1 cellular context compared by ENCODE assay signal in genomic region chr5:91379602-91380490, GRCh38.
A peak's percentile ranks its signal among the peaks of the same experiment; 100 is the strongest.
TF ChIP-seq lines count a peak whose summit lies in the region.

No MANE protein-coding gene starts in this region.

TF ChIP-seq in K562, 482 proteins besides CTCF, POLR2A, EP300 and RAD21 (continued from another document and continues in another):
- TF ChIP-seq ZBTB40 (IDR thresholded peaks at IDR 0.05) = 0 out of 2 replicates have a peak, but pooled peaks have one; percentile 29
- no peak for TF ChIP-seq ZBTB40 (CRISPR knock-in tag; IDR thresholded peaks at IDR 0.05)
- peak; percentile 79 for TF ChIP-seq NFRKB (IDR thresholded peaks at IDR 0.05; ENCODE audit: low read depth)
- TF ChIP-seq NFE2 (IDR thresholded peaks at IDR 0.05; ENCODE audit: low read depth) = no peak
- peak; percentile 87 for TF ChIP-seq VEZF1 (CRISPR knock-in tag; IDR thresholded peaks at IDR 0.05)
- TF ChIP-seq RB1 (IDR thresholded peaks at IDR 0.05; ENCODE audit: low read depth) = peak; percentile 97
- TF ChIP-seq ZNF121 (CRISPR knock-in tag; conservative IDR thresholded peaks at IDR 0.05) = no peak
- peak; percentile 97 for TF ChIP-seq CXXC5 (CRISPR knock-in tag; IDR thresholded peaks at IDR 0.05)
- TF ChIP-seq FOXA1 (IDR thresholded peaks at IDR 0.05; ENCODE audit: borderline replicate concordance) = no peak
- no peak for TF ChIP-seq E2F4 (CRISPR knock-in tag; IDR thresholded peaks at IDR 0.05; ENCODE audit: low read depth)
- TF ChIP-seq TAF9B (IDR thresholded peaks at IDR 0.05; ENCODE audit: partially characterized antibody) = peak; percentile 54
- TF ChIP-seq SUPT5H (IDR thresholded peaks at IDR 0.05) = peak; percentile 58; the same call in 1 of the 2 replicates
- peak; percentile 35; the same call in 1 of the 2 replicates for TF ChIP-seq THAP12 (CRISPR knock-in tag; IDR thresholded peaks at IDR 0.05)
- TF ChIP-seq POLR2AphosphoS5 (IDR thresholded peaks at IDR 0.05; ENCODE audit: control insufficient read depth, insufficient read depth, low read depth, low read length) = peak; percentile 92
- no peak for TF ChIP-seq ZBED1 (IDR thresholded peaks at IDR 0.05)
- peak; percentile 89 for TF ChIP-seq PBX2 (CRISPR knock-in tag; IDR thresholded peaks at IDR 0.05; ENCODE audit: low read depth)
- TF ChIP-seq PBX2 (tag; conservative IDR thresholded peaks at IDR 0.05; ENCODE audit: low read depth) = peak; percentile 94
- peak; percentile 78 to 85; a peak in 3 of 4 replicates for TF ChIP-seq NRF1 (conservative IDR thresholded peaks at IDR 0.05 in 1 of 2, IDR thresholded peaks at IDR 0.05 in 1 of 2)
- peak; percentile 59 for TF ChIP-seq NEUROD1 (IDR thresholded peaks at IDR 0.05; ENCODE audit: borderline replicate concordance, low read depth, low read length, partially characterized antibody)
- no peak for TF ChIP-seq SP2 (IDR thresholded peaks at IDR 0.05; ENCODE audit: extremely low read depth, low read depth, low read length, poor library complexity, severe bottlenecking)
- no peak for TF ChIP-seq MCM5 (IDR thresholded peaks at IDR 0.05; ENCODE audit: low read depth)
- TF ChIP-seq SMAD4 (CRISPR knock-in tag; conservative IDR thresholded peaks at IDR 0.05) = peak; percentile 91
- TF ChIP-seq GTF2F1 (IDR thresholded peaks at IDR 0.05; ENCODE audit: low read depth, low read length) = no peak; the same call in 1 of the 2 replicates
- no peak for TF ChIP-seq HDAC1 (IDR thresholded peaks at IDR 0.05)
- TF ChIP-seq PHF8 (IDR thresholded peaks at IDR 0.05; ENCODE audit: borderline replicate concordance, low read length) = peak; percentile 33; the same call in 1 of the 2 replicates
- TF ChIP-seq CREB3 (tag; conservative IDR thresholded peaks at IDR 0.05; ENCODE audit: low read depth) = no peak
- no peak for TF ChIP-seq RHOXF2B (CRISPR knock-in tag; conservative IDR thresholded peaks at IDR 0.05)
- no peak for TF ChIP-seq ZBTB5 (IDR thresholded peaks at IDR 0.05)
- no peak for TF ChIP-seq ZNF695 (CRISPR knock-in tag; IDR thresholded peaks at IDR 0.05)
- TF ChIP-seq WHSC1 (IDR thresholded peaks at IDR 0.05; ENCODE audit: low read length) = no peak
- TF ChIP-seq ZEB2 (IDR thresholded peaks at IDR 0.05) = no peak
- no peak for TF ChIP-seq RBM25 (IDR thresholded peaks at IDR 0.05; ENCODE audit: low read depth, low read length, severe bottlenecking)
- TF ChIP-seq TGIF2 (CRISPR knock-in tag; IDR thresholded peaks at IDR 0.05) = no peak
- TF ChIP-seq NFATC3 (IDR thresholded peaks at IDR 0.05) = no peak
- TF ChIP-seq CBX3 (IDR thresholded peaks at IDR 0.05; ENCODE audit: borderline replicate concordance in 1 of 2, low read length in 2 of 2) = no peak; a peak in 1 of 3 replicates
- no peak for TF ChIP-seq HNRNPH1 (optimal IDR thresholded peaks at IDR 0.05; ENCODE audit: low read depth, low read length)
- no peak for TF ChIP-seq PRMT5 (CRISPR knock-in tag; IDR thresholded peaks at IDR 0.05)
- TF ChIP-seq GMEB1 (CRISPR knock-in tag; IDR thresholded peaks at IDR 0.05) = peak; percentile 84
- TF ChIP-seq HEY1 (CRISPR knock-in tag; IDR thresholded peaks at IDR 0.05; ENCODE audit: borderline replicate concordance) = peak; percentile 87
- no peak for TF ChIP-seq ZBTB8A (IDR thresholded peaks at IDR 0.05; ENCODE audit: partially characterized antibody)
